ENCODE assay signal across 8 cellular contexts in the genomic region with DNA sequence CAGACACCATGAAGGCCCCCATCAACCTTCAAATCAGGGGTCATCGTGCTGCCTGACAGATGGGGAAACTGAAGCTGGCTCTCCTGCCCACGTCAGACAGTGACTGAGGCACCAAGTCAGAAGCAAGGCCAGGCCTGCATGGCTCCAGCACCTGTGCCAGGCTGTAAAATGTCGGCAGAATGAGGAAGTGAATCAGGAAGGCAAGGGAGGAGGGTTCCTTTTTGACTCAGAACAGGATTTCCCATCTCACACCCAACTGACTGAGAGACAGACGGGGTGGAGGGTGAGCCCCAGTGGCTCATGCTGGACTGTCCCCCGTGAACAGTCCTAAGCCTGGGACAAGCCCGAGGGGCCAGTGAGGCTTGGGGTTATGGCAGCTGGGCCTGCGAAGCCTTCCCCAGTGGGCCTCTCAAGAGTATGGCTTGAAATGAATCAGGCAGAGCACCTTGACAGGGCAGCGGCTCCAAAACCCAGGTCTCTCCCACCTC. TPM values are rescaled to one million over a fixed set of nuclear protein-coding genes. Genes with fewer than 3 reads are reported as not detected.
DNase-seq lines count a peak whose midpoint lies in the region; ATAC-seq and TF ChIP-seq lines count a peak whose summit lies in the region.

No MANE protein-coding gene starts in this region.

- H3K36me3 ChIP-seq in Panc1 (ENCODE audit: control insufficient read depth, insufficient read depth, low read length) (no peaks in the 10 kb centered on the region), heart left ventricle (peaks cover 0 to 11% (median 0%) of the 10 kb centered on the region in 9 donors), transverse colon (no peaks in the 10 kb centered on the region)

- TF ChIP-seq CTCF in Panc1 (IDR thresholded peaks at IDR 0.05) (no peak), heart left ventricle (IDR thresholded peaks at IDR 0.05) (no peak), transverse colon (IDR thresholded peaks at IDR 0.05) (no peak)

- no peak overlapping the region for H3K4me3 ChIP-seq in Panc1 (ENCODE audit: low read depth in 2 of 2, low read length in 2 of 2)
- H3K4me3 ChIP-seq in heart left ventricle, result no peak overlapping the region
- no peak overlapping the region for H3K4me3 ChIP-seq in transverse colon

- no TSS peak for BruUV-seq in Panc1 (replicated peaks; lab: Mats Ljungman, UMichigan)

- peak overlapping the region; percentile 12; the same call in 1 of the 2 replicates for H3K27ac ChIP-seq in Panc1 (ENCODE audit: low read length)
- peak overlapping the region in 8 of 12 donors; percentile 16 to 83 (median 36) for H3K27ac ChIP-seq in heart left ventricle
- H3K27ac ChIP-seq in transverse colon, result peak overlapping the region; percentile 51 to 68 (median 58)

- peak; percentile 70 for DNase-seq in activated effector memory CD4-positive, alpha-beta T cell treated with anti-CD3 and anti-CD28 coated beads, Interleukin-2, amount 50 U/mL, for 16 hours
- no peak for DNase-seq in activated effector memory CD4-positive, alpha-beta T cell treated with Interleukin-2 at 50 U/mL for 16 hours
- DNase-seq in Panc1 (ENCODE audit: low read depth, low spot score) (no peak), heart left ventricle (peak in 1 of 5 donors; percentile 57), transverse colon (peak; percentile 48), HT-29 (ENCODE audit: low spot score) (no peak), NCI-H82 treated with DMSO at 0.1 percent for 48 hours (lab: John Stamatoyannopoulos, UW; ENCODE audit: unreplicated experiment) (no peak)

- no peak for TF ChIP-seq EP300 in transverse colon (IDR thresholded peaks at IDR 0.05; ENCODE audit: low read depth)

- intact Hi-C loops in Panc1 (cut with micrococcal nuclease; ENCODE audit: unreplicated experiment), result no loop called here
- intact Hi-C loops in heart left ventricle (cut with DNase I), result loop anchor here in 1 of 10 donors (5.0 kb wide), 1 partner anchor 38 kb away; no protein-coding TSS in a partner anchor
- intact Hi-C loops in transverse colon (cut with DNase I; ENCODE audit: low total_unique reads), result no loop called here

- WGBS in heart left ventricle, 4 donors, result 68 to 85% (median 80%) methylated on average over 5 to 8 of the region's 8 CpGs
- 62 to 67% methylated on average over 1 to 8 of the region's 8 CpGs for WGBS in transverse colon (ENCODE audit: low coverage in 1 of 2), 2 donors

- POLR2A ChIA-PET in Panc1 (lab: Charles Lee), result no interaction called here

- in situ Hi-C loops in Panc1 (cut with HindIII; ENCODE audit: low pct_unique_long_range_greater_than_20kb, low sequenced_read_pairs), result no loop called here
- in situ Hi-C loops in transverse colon (cut with MboI; ENCODE audit: low pct_ligation_motif_present in 1 of 4, low pct_unique_long_range_greater_than_20kb in 1 of 4, low sequenced_read_pairs in 3 of 4), result no loop called here

- H3K9me3 ChIP-seq in Panc1 (ENCODE audit: control insufficient read depth, insufficient read depth, low read depth, low read length) (no peaks in the 10 kb centered on the region), heart left ventricle (no peaks in the 10 kb centered on the region), transverse colon (no peaks in the 10 kb centered on the region)

- ATAC-seq in HG02938 (IDR thresholded peaks at IDR 0.05; ENCODE audit: unreplicated experiment) (peak; percentile 85), Panc1 (no peak), heart left ventricle (peak in 3 of 4 donors; percentile 14 to 53 (median 25))

- H3K27me3 ChIP-seq in Panc1 (ENCODE audit: control insufficient read depth, insufficient read depth, low read length), result no peaks in the 10 kb centered on the region
- H3K27me3 ChIP-seq in heart left ventricle, result no peaks in the 10 kb centered on the region
- H3K27me3 ChIP-seq in transverse colon, result no peaks in the 10 kb centered on the region

- H3K4me1 ChIP-seq in Panc1 (ENCODE audit: control insufficient read depth, insufficient read depth, low read length) (peaks cover 26% of the 10 kb centered on the region), heart left ventricle (peaks cover 0 to 74% (median 48%) of the 10 kb centered on the region in 12 donors), transverse colon (peaks cover 36 to 74% (median 49%) of the 10 kb centered on the region in 4 donors)

- CTCF ChIA-PET in Panc1 (lab: Charles Lee), result no interaction called here

- TF ChIP-seq POLR2A in heart left ventricle (IDR thresholded peaks at IDR 0.05) (no peak), transverse colon (IDR thresholded peaks at IDR 0.05) (no peak)

RNA-seq across cellular contexts. Expression of gene SYNE3, which starts 20.9 kb away (rescaled TPM):
- total RNA-seq in Panc1 (2021; ENCODE audit: unreplicated experiment) (6.2 TPM), heart left ventricle (10 to 100 TPM in 5 of 9 donors, 1 to 10 TPM in 4; 6.2 to 16.9 (median 10.3) TPM), transverse colon (10 to 100 TPM in 3 of 4 donors, 1 to 10 TPM in 1; 9.8 to 46.8 (median 13.9) TPM)
- polyA plus RNA-seq in Panc1 (2012; ENCODE audit: insufficient read length), result 2.1 TPM
- 1 to 10 TPM; 3.1 to 3.9 TPM for polyA plus RNA-seq in heart left ventricle
- not detected in 2 replicates for total RNA-seq in HT-29 (2014; rRNA removed; shearing (Covaris generic))

RNA-seq across cellular contexts. Expression of gene GLRX5, which starts 39.3 kb away (rescaled TPM):
- 38.6 TPM for total RNA-seq in Panc1 (2021; ENCODE audit: unreplicated experiment)
- polyA plus RNA-seq in Panc1 (2012; ENCODE audit: insufficient read length), result 42.7 TPM
- total RNA-seq in heart left ventricle, result 100 to 1,000 TPM in 1 of 9 donors, 10 to 100 TPM in 8; 60.8 to 113 (median 78.5) TPM
- polyA plus RNA-seq in heart left ventricle, result 10 to 100 TPM; 64.4 to 98.3 TPM
- 100 to 1,000 TPM in 1 of 4 donors, 10 to 100 TPM in 3; 11.6 to 177 (median 38.2) TPM for total RNA-seq in transverse colon
- 56.9 and 60.8 TPM in 2 replicates for total RNA-seq in HT-29 (2014; rRNA removed; shearing (Covaris generic))

Comparison
In these comparisons a context has a peak if more than half of its experiments do, and no peak if none do; other contexts are left out.
1. DNase-seq: peak in activated effector memory CD4-positive, alpha-beta T cell treated with anti-CD3 and anti-CD28 coated beads, Interleukin-2, amount 50 U/mL, for 16 hours (single experiment) and transverse colon (single experiment); none in activated effector memory CD4-positive, alpha-beta T cell treated with Interleukin-2 at 50 U/mL for 16 hours (single experiment), Panc1 (single experiment), HT-29 (single experiment) and NCI-H82 treated with DMSO at 0.1 percent for 48 hours (single experiment).
2. Peak in every context shown above with its lines, with median percentiles within 50 percentile points of each other: H3K27ac ChIP-seq.